In genomic region chr20:21309678-21310467, GRCh38 we compare ENCODE assay signal across 22 cellular contexts. TPM values are rescaled to one million over a fixed set of nuclear protein-coding genes. Genes with fewer than 3 reads are reported as not detected.
DNase-seq lines count a peak whose midpoint lies in the region; ATAC-seq and TF ChIP-seq lines count a peak whose summit lies in the region.
"Had no signal": no experiment of that assay in that cellular context is flagged by ENCODE, and none has a peak within 500 bp of the region (broad histone marks: within the 10 kb centered on the region; RNA-seq: fewer than 3 reads in every experiment).

No MANE protein-coding gene starts in this region.

- intact Hi-C loops in activated CD4-positive, alpha-beta T cell treated with anti-CD3 and anti-CD28 coated beads for 36 hours (cut with DNase I, micrococcal nuclease): loop anchor here (5.0 to 10.0 kb wide), 2 partner anchors 188 to 945 kb away; partner anchors contain the start of gene INSM1 (in 1 of the 2)
- intact Hi-C loops in activated T-helper 2 cell treated with anti-CD3 and anti-CD28 coated beads, Interferon-gamma antibody, Interleukin-2, Interleukin-4, amounts not matched to agents 10 μg/mL and 5 μg/mL and 100 μg/mL, durations not matched to agents 14 hours and 24 hours and 36 hours (cut with micrococcal nuclease): no loop called here

- H3K9me3 ChIP-seq in H9 (ENCODE audit: control insufficient read depth, low read depth, low read length) (no peaks in the 10 kb centered on the region), suprapubic skin (no peaks in the 10 kb centered on the region)
- H3K9me3 ChIP-seq: pancreas, tibial nerve had no signal

- no peak overlapping the region for H3K18ac ChIP-seq in H9 (ENCODE audit: insufficient read length, low read depth, low read length)

- H3K4me3 Mint-ChIP-seq in activated CD4-positive, alpha-beta T cell treated with anti-CD3 and anti-CD28 coated beads for 36 hours: no peak overlapping the region
- H3K4me3 Mint-ChIP-seq in H9 (peak overlapping the region in 1 of 2 experiments; percentile 20; a peak in 1 of 5 replicates), nephron (peak overlapping the region; percentile 60 to 70 (median 60))
- no peak overlapping the region for H3K4me3 Mint-ChIP-seq in activated T-helper 2 cell treated with anti-CD3 and anti-CD28 coated beads, Interferon-gamma antibody, Interleukin-2, Interleukin-4, amounts not matched to agents 10 μg/mL and 5 μg/mL and 100 μg/mL, durations not matched to agents 14 hours and 24 hours and 36 hours (ENCODE audit: low read depth)
- H3K4me3 Mint-ChIP-seq: activated B cell treated with CpG ODN at 0.5 μM for 24 hours had no signal

- H2BK12ac ChIP-seq in H9 (ENCODE audit: insufficient read length, low read depth, low read length): no peak overlapping the region

- H3K4me3 ChIP-seq in suprapubic skin: no peak overlapping the region
- H3K4me3 ChIP-seq: pancreas, skin epidermis, tibial nerve had no signal

- no peak overlapping the region for H3K27ac ChIP-seq in H9 (ENCODE audit: insufficient read length, low read depth, low read length)
- no peak overlapping the region for H3K27ac ChIP-seq in suprapubic skin
- H3K27ac ChIP-seq: skin epidermis, tibial nerve had no signal

- no peak overlapping the region for H4K5ac ChIP-seq in H9 (ENCODE audit: insufficient read length, low read depth, low read length)

- H3K56ac ChIP-seq in H9 (ENCODE audit: insufficient read length, low read depth, low read length): no peak overlapping the region

- POLR2A ChIA-PET in activated CD4-positive, alpha-beta T cell treated with anti-CD3 and anti-CD28 coated beads for 36 hours (lab: Charles Lee): interaction anchor here (0.6 to 1.5 kb wide), 2 partner anchors 15 to 22 kb away, joined by 4 to 6 read pairs; no protein-coding TSS in a partner anchor

- CTCF ChIA-PET in activated CD4-positive, alpha-beta T cell treated with anti-CD3 and anti-CD28 coated beads for 36 hours (lab: Charles Lee): interaction anchor here (0.5 to 1.2 kb wide), 6 partner anchors 12 to 313 kb away, joined by 3 to 4 read pairs (median 3); no protein-coding TSS in a partner anchor

- H3K23me2 ChIP-seq in H9 (ENCODE audit: insufficient read length, low read depth, low read length, poor library complexity, severe bottlenecking): no peaks in the 10 kb centered on the region

- no peak overlapping the region for H3T11ph ChIP-seq in H9 (ENCODE audit: low read length)

- H3K4ac ChIP-seq in H9 (ENCODE audit: low read depth, low read length): no peak overlapping the region

- no peak for ATAC-seq in activated CD4-positive, alpha-beta T cell treated with anti-CD3 and anti-CD28 coated beads for 36 hours
- no peak for ATAC-seq in GM21717 (IDR thresholded peaks at IDR 0.05; ENCODE audit: unreplicated experiment)

- H2AK5ac ChIP-seq in H9 (ENCODE audit: insufficient read length, low read length): no peak overlapping the region

- H2BK15ac ChIP-seq in H9 (ENCODE audit: low read depth, low read length): no peak overlapping the region

- no peaks in the 10 kb centered on the region for H4K20me1 ChIP-seq in H9 (ENCODE audit: control insufficient read depth, insufficient read depth, insufficient read length)

- peaks cover 77% of the 10 kb centered on the region for H3K4me1 Mint-ChIP-seq in activated CD4-positive, alpha-beta T cell treated with anti-CD3 and anti-CD28 coated beads for 36 hours
- H3K4me1 Mint-ChIP-seq in H9 (peaks cover 39 to 44% of the 10 kb centered on the region in 2 experiments), nephron (peaks cover 31% of the 10 kb centered on the region)
- H3K4me1 Mint-ChIP-seq in activated T-helper 2 cell treated with anti-CD3 and anti-CD28 coated beads, Interferon-gamma antibody, Interleukin-2, Interleukin-4, amounts not matched to agents 10 μg/mL and 5 μg/mL and 100 μg/mL, durations not matched to agents 14 hours and 24 hours and 36 hours (ENCODE audit: low read depth): peaks cover 39% of the 10 kb centered on the region

- H3K14ac ChIP-seq in H9 (ENCODE audit: insufficient read depth, low read length): no peak overlapping the region

- no peak for TF ChIP-seq EP300 in suprapubic skin (IDR thresholded peaks at IDR 0.05)

- H3K36me3 Mint-ChIP-seq in activated CD4-positive, alpha-beta T cell treated with anti-CD3 and anti-CD28 coated beads for 36 hours (ENCODE audit: low read depth): peaks cover 45% of the 10 kb centered on the region
- H3K36me3 Mint-ChIP-seq in H9 (ENCODE audit: insufficient read depth in 1 of 3, low read depth in 3 of 3) (peaks cover 11 to 20% (median 14%) of the 10 kb centered on the region in 3 experiments), nephron (ENCODE audit: low read depth) (peaks cover 45% of the 10 kb centered on the region)
- H3K36me3 Mint-ChIP-seq in activated T-helper 2 cell treated with anti-CD3 and anti-CD28 coated beads, Interferon-gamma antibody, Interleukin-2, Interleukin-4, amounts not matched to agents 10 μg/mL and 5 μg/mL and 100 μg/mL, durations not matched to agents 14 hours and 24 hours and 36 hours (ENCODE audit: low read depth): peaks cover 67% of the 10 kb centered on the region

- no peak overlapping the region for H2BK120ac ChIP-seq in H9 (ENCODE audit: low read depth, low read length, poor library complexity, severe bottlenecking)

- H2AFZ ChIP-seq in H9 (ENCODE audit: low read length): no peak overlapping the region

- H3K27ac Mint-ChIP-seq in activated CD4-positive, alpha-beta T cell treated with anti-CD3 and anti-CD28 coated beads for 36 hours: peak overlapping the region; percentile 29
- H3K27ac Mint-ChIP-seq in H9: peak overlapping the region in 2 of 3 experiments; percentile 19 to 40; a peak in 2 of 7 replicates
- peak overlapping the region; percentile 3 for H3K27ac Mint-ChIP-seq in activated T-helper 2 cell treated with anti-CD3 and anti-CD28 coated beads, Interferon-gamma antibody, Interleukin-2, Interleukin-4, amounts not matched to agents 10 μg/mL and 5 μg/mL and 100 μg/mL, durations not matched to agents 14 hours and 24 hours and 36 hours
- peak overlapping the region in 1 of 3 experiments; percentile 12 for H3K27ac Mint-ChIP-seq in nephron
- H3K27ac Mint-ChIP-seq: activated B cell treated with CpG ODN at 0.5 μM for 24 hours had no signal

- no peak overlapping the region for H2BK20ac ChIP-seq in H9 (ENCODE audit: low read depth, low read length, poor library complexity, severe bottlenecking)

- H3K4me1 ChIP-seq in H9 (ENCODE audit: insufficient read depth, low read length) (0 out of 2 replicates have a peak, but pooled peaks cover 3% of the 10 kb centered on the region), suprapubic skin (peaks cover 22% of the 10 kb centered on the region)

- TF ChIP-seq POLR2A in suprapubic skin (IDR thresholded peaks at IDR 0.05): no peak

- no peak for DNase-seq in activated CD4-positive, alpha-beta T cell treated with anti-CD3 and anti-CD28 coated beads for 36 hours
- no peak for DNase-seq in activated CD4-positive, alpha-beta T cell treated with anti-CD3 and anti-CD28 coated beads, Interleukin-2, amount 50 U/mL, for 1 hour
- no peak for DNase-seq in H9
- no peak for DNase-seq in activated T-helper 2 cell treated with anti-CD3 and anti-CD28 coated beads, Interferon-gamma antibody, Interleukin-2, Interleukin-4, amounts not matched to agents 10 μg/mL and 5 μg/mL and 100 μg/mL, durations not matched to agents 14 hours and 24 hours and 36 hours (ENCODE audit: low spot score)
- no peak for DNase-seq in suprapubic skin (ENCODE audit: low spot score in 2 of 2)
- no peak for DNase-seq in GM19240 (ENCODE audit: insufficient read length, low spot score)
- DNase-seq: 8988T; activated B cell treated with CpG ODN at 0.5 μM for 24 hours; activated naive CD4-positive, alpha-beta T cell treated with anti-CD3 and anti-CD28 coated beads, Interleukin-2, amount 50 U/mL, for 16 hours; GOT3; hippocampal formation; Karpas-422; kidney glomerular epithelial cell; midbrain; NCI-H1436 treated with DMSO at 0.1 percent for 48 hours; pancreas; RPMI8226; stimulated activated CD4-positive, alpha-beta T cell treated with anti-CD3 and anti-CD28 coated beads, Interleukin-4, amount 100 ng/mL, for 24 hours had no signal

- no peak overlapping the region for H2BK5ac ChIP-seq in H9 (ENCODE audit: insufficient read length, low read length)

- TF ChIP-seq CTCF in H9 (conservative IDR thresholded peaks at IDR 0.05) (no peak), nephron (IDR thresholded peaks at IDR 0.05; ENCODE audit: unreplicated experiment in 3 of 3) (no peak), suprapubic skin (IDR thresholded peaks at IDR 0.05) (no peak)

- no peak overlapping the region for H3K23ac ChIP-seq in H9 (ENCODE audit: insufficient read length, low read depth, low read length)

- no peaks in the 10 kb centered on the region for H3K9me3 Mint-ChIP-seq in activated CD4-positive, alpha-beta T cell treated with anti-CD3 and anti-CD28 coated beads for 36 hours (ENCODE audit: low read depth)
- H3K9me3 Mint-ChIP-seq in H9: no peaks in the 10 kb centered on the region
- peaks cover 10% of the 10 kb centered on the region for H3K9me3 Mint-ChIP-seq in activated T-helper 2 cell treated with anti-CD3 and anti-CD28 coated beads, Interferon-gamma antibody, Interleukin-2, Interleukin-4, amounts not matched to agents 10 μg/mL and 5 μg/mL and 100 μg/mL, durations not matched to agents 14 hours and 24 hours and 36 hours
- H3K9me3 Mint-ChIP-seq in nephron: no peaks in the 10 kb centered on the region
- H3K9me3 Mint-ChIP-seq: activated B cell treated with CpG ODN at 0.5 μM for 24 hours had no signal

- H3K27me3 ChIP-seq in H9 (ENCODE audit: insufficient read depth, low read length): no peaks in the 10 kb centered on the region
- H3K27me3 ChIP-seq in suprapubic skin: no peaks in the 10 kb centered on the region
- H3K27me3 ChIP-seq: pancreas, tibial nerve had no signal

- H3K9ac ChIP-seq in H9 (ENCODE audit: extremely low read depth, insufficient read length, low read length): no peak overlapping the region

- no CpG with 5 or more reads among the region's 2 CpGs for whole genome bisulfite sequencing in H9 (ENCODE audit: extremely low coverage, insufficient read length, low lambda C conversion rate)
- WGBS in suprapubic skin: 63% methylated on average over 2 of the region's 2 CpGs

- no peak overlapping the region for H4K8ac ChIP-seq in H9 (replicated peaks; ENCODE audit: insufficient read length, low read depth, low read length)

- H3K79me2 ChIP-seq in H9 (ENCODE audit: insufficient read depth, low read length): peaks cover 61% of the 10 kb centered on the region

- H3K4me2 ChIP-seq in H9 (ENCODE audit: insufficient read depth, insufficient read length, low read length): no peak overlapping the region

- no peaks in the 10 kb centered on the region for H3K27me3 Mint-ChIP-seq in activated CD4-positive, alpha-beta T cell treated with anti-CD3 and anti-CD28 coated beads for 36 hours
- H3K27me3 Mint-ChIP-seq in H9 (ENCODE audit: low read depth) (no peaks in the 10 kb centered on the region), nephron (ENCODE audit: low read depth) (no peaks in the 10 kb centered on the region)
- no peaks in the 10 kb centered on the region for H3K27me3 Mint-ChIP-seq in activated T-helper 2 cell treated with anti-CD3 and anti-CD28 coated beads, Interferon-gamma antibody, Interleukin-2, Interleukin-4, amounts not matched to agents 10 μg/mL and 5 μg/mL and 100 μg/mL, durations not matched to agents 14 hours and 24 hours and 36 hours (ENCODE audit: low read depth)
- H3K27me3 Mint-ChIP-seq: activated B cell treated with CpG ODN at 0.5 μM for 24 hours had no signal

- H3K79me1 ChIP-seq in H9 (ENCODE audit: insufficient read depth, low read depth, low read length, poor library complexity, severe bottlenecking): no peaks in the 10 kb centered on the region

- H4K91ac ChIP-seq in H9 (ENCODE audit: insufficient read length, low read depth, low read length): no peak overlapping the region

- H3K36me3 ChIP-seq in suprapubic skin: no peaks in the 10 kb centered on the region
- H3K36me3 ChIP-seq: pancreas had no signal

RNA-seq across cellular contexts. Expression of gene XRN2, which starts 6.7 kb away (rescaled TPM):
- total RNA-seq in activated CD4-positive, alpha-beta T cell treated with anti-CD3 and anti-CD28 coated beads for 36 hours: 10 to 100 TPM; 87.1 to 88.4 TPM
- total RNA-seq in H9 (2021) (96.7 and 97.6 TPM in 2 replicates), suprapubic skin (10 to 100 TPM; 41.3 to 51.0 (median 46.4) TPM)
- total RNA-seq in activated T-helper 2 cell treated with anti-CD3 and anti-CD28 coated beads, Interferon-gamma antibody, Interleukin-2, Interleukin-4, amounts not matched to agents 10 μg/mL and 5 μg/mL and 100 μg/mL, durations not matched to agents 14 hours and 24 hours and 36 hours: 87.7 and 90.2 TPM in 2 replicates

Comparison
In these comparisons a context has a peak if more than half of its experiments do, and no peak if none do; other contexts are left out.
1. H3K4me3 Mint-ChIP-seq: peak in nephron (3 of 3); none in activated CD4-positive, alpha-beta T cell treated with anti-CD3 and anti-CD28 coated beads for 36 hours (single experiment) and activated T-helper 2 cell treated with anti-CD3 and anti-CD28 coated beads, Interferon-gamma antibody, Interleukin-2, Interleukin-4, amounts not matched to agents 10 μg/mL and 5 μg/mL and 100 μg/mL, durations not matched to agents 14 hours and 24 hours and 36 hours (single experiment).